Comparison of ENCODE assay signal across 1 cellular context in genomic region chr11:118435893-118436624, GRCh38.
TF ChIP-seq lines count a peak whose summit lies in the region.

KMT2A (plus strand) TSS chr11:118436492; CDS start chr11:118436513, 21 bp downstream.

TF ChIP-seq in HepG2, 621 proteins besides CTCF, POLR2A, EP300 and RAD21 (continued from another document and continues in another):
- TF ChIP-seq FOXP4 (CRISPR knock-in tag; IDR thresholded peaks at IDR 0.05) (peak; percentile 45), DNMT1 (CRISPR knock-in tag; IDR thresholded peaks at IDR 0.05) (no peak), ZNF780A (CRISPR knock-in tag; IDR thresholded peaks at IDR 0.05) (no peak; the same call in 1 of the 2 replicates), MAFK (conservative IDR thresholded peaks at IDR 0.05 in 1 of 2, IDR thresholded peaks at IDR 0.05 in 1 of 2; ENCODE audit: low read length in 2 of 2) (no peak), KLF9 (CRISPR knock-in tag; IDR thresholded peaks at IDR 0.05; ENCODE audit: low read depth) (no peak; the same call in 1 of the 2 replicates), MLLT10 (CRISPR knock-in tag; IDR thresholded peaks at IDR 0.05) (no peak), SMARCE1 (IDR thresholded peaks at IDR 0.05; ENCODE audit: borderline replicate concordance) (peak; percentile 90; the same call in 1 of the 2 replicates), ZBTB7A (CRISPR knock-in tag; IDR thresholded peaks at IDR 0.05) (no peak), RFXANK (CRISPR knock-in tag; IDR thresholded peaks at IDR 0.05) (no peak), ZNF724P (CRISPR knock-in tag; IDR thresholded peaks at IDR 0.05; ENCODE audit: borderline replicate concordance) (no peak), ZFP90 (CRISPR knock-in tag; IDR thresholded peaks at IDR 0.05; ENCODE audit: borderline replicate concordance) (no peak; the same call in 1 of the 2 replicates), LCORL (IDR thresholded peaks at IDR 0.05) (no peak), LCORL (CRISPR knock-in tag; IDR thresholded peaks at IDR 0.05) (no peak), SKIL (CRISPR knock-in tag; IDR thresholded peaks at IDR 0.05; ENCODE audit: borderline replicate concordance) (peak; percentile 44; the same call in 1 of the 2 replicates), MIXL1 (CRISPR knock-in tag; IDR thresholded peaks at IDR 0.05) (peak; percentile 36; the same call in 1 of the 2 replicates), AGO1 (IDR thresholded peaks at IDR 0.05; ENCODE audit: low read depth, low read length, poor library complexity, severe bottlenecking) (peak; percentile 62), MTERF4 (CRISPR knock-in tag; IDR thresholded peaks at IDR 0.05) (no peak), CHCHD3 (CRISPR knock-in tag; IDR thresholded peaks at IDR 0.05) (no peak; the same call in 1 of the 2 replicates), ZFP1 (CRISPR knock-in tag; IDR thresholded peaks at IDR 0.05) (no peak; the same call in 1 of the 2 replicates), SIN3B (IDR thresholded peaks at IDR 0.05; ENCODE audit: low read length) (no peak), ZNF687 (CRISPR knock-in tag; IDR thresholded peaks at IDR 0.05) (peak; percentile 56; the same call in 1 of the 2 replicates), ZSCAN31 (CRISPR knock-in tag; IDR thresholded peaks at IDR 0.05; ENCODE audit: low read depth) (no peak), NCOA5 (CRISPR knock-in tag; IDR thresholded peaks at IDR 0.05) (no peak), ZNF431 (CRISPR knock-in tag; IDR thresholded peaks at IDR 0.05; ENCODE audit: borderline replicate concordance, low read depth) (peak; percentile 66; the same call in 1 of the 2 replicates), GTF3A (CRISPR knock-in tag; conservative IDR thresholded peaks at IDR 0.05) (no peak), U2AF2 (IDR thresholded peaks at IDR 0.05; ENCODE audit: low read depth, low read length) (no peak), ZNF543 (CRISPR knock-in tag; IDR thresholded peaks at IDR 0.05) (peak; percentile 67; the same call in 1 of the 2 replicates), RFXAP (CRISPR knock-in tag; IDR thresholded peaks at IDR 0.05; ENCODE audit: borderline replicate concordance) (peak; percentile 48; the same call in 1 of the 2 replicates), NPAS2 (CRISPR knock-in tag; IDR thresholded peaks at IDR 0.05; ENCODE audit: borderline replicate concordance) (no peak), KDM4B (CRISPR knock-in tag; IDR thresholded peaks at IDR 0.05) (no peak; the same call in 1 of the 2 replicates), ZSCAN9 (CRISPR knock-in tag; IDR thresholded peaks at IDR 0.05; ENCODE audit: borderline replicate concordance) (no peak), CREB1 (IDR thresholded peaks at IDR 0.05) (peak; percentile 73), CREB1 (CRISPR knock-in tag; IDR thresholded peaks at IDR 0.05) (peak; percentile 53; the same call in 1 of the 2 replicates), ZMAT3 (CRISPR knock-in tag; conservative IDR thresholded peaks at IDR 0.05) (0 out of 2 replicates have a peak, but pooled peaks have one; percentile 30), ZNF713 (CRISPR knock-in tag; IDR thresholded peaks at IDR 0.05) (no peak), EZH2 (conservative IDR thresholded peaks at IDR 0.05; ENCODE audit: low read depth, low read length) (no peak), HOXA9 (CRISPR knock-in tag; IDR thresholded peaks at IDR 0.05; ENCODE audit: borderline replicate concordance) (no peak), ELF3 (CRISPR knock-in tag; IDR thresholded peaks at IDR 0.05) (peak; percentile 62), ZNF224 (CRISPR knock-in tag; IDR thresholded peaks at IDR 0.05) (no peak), TOE1 (CRISPR knock-in tag; IDR thresholded peaks at IDR 0.05) (no peak), GPN1 (CRISPR knock-in tag; IDR thresholded peaks at IDR 0.05; ENCODE audit: borderline replicate concordance) (no peak), MTF1 (CRISPR knock-in tag; IDR thresholded peaks at IDR 0.05) (no peak), ZNF432 (CRISPR knock-in tag; IDR thresholded peaks at IDR 0.05; ENCODE audit: borderline replicate concordance) (no peak), RARG (CRISPR knock-in tag; IDR thresholded peaks at IDR 0.05; ENCODE audit: low read depth) (no peak), ZFP91 (CRISPR knock-in tag; IDR thresholded peaks at IDR 0.05; ENCODE audit: borderline replicate concordance) (no peak), HOMEZ (CRISPR knock-in tag; IDR thresholded peaks at IDR 0.05; ENCODE audit: low read depth) (no peak), U2AF1 (optimal IDR thresholded peaks at IDR 0.05; ENCODE audit: low read depth, low read length) (no peak), HCFC1 (IDR thresholded peaks at IDR 0.05; ENCODE audit: low read depth, low read length) (peak; percentile 76), ZNF616 (CRISPR knock-in tag; IDR thresholded peaks at IDR 0.05; ENCODE audit: low read depth) (no peak), HMG20B (CRISPR knock-in tag; conservative IDR thresholded peaks at IDR 0.05) (peak; percentile 9; the same call in 1 of the 2 replicates)
- TF ChIP-seq, protein P1, sequence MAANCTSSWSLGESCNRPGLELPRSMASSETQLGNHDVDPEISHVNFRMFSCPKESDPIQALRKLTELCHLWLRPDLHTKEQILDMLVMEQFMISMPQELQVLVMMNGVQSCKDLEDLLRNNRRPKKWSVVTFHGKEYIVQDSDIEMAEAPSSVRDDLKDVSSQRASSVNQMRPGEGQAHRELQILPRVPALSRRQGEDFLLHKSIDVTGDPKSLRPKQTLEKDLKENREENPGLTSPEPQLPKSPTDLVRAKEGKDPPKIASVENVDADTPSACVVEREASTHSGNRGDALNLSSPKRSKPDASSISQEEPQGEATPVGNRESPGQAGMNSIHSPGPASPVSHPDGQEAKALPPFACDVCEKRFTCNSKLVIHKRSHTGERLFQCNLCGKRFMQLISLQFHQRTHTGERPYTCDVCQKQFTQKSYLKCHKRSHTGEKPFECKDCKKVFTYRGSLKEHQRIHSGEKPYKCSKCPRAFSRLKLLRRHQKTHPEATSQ (CRISPR knock-in tag; IDR thresholded peaks at IDR 0.05; ENCODE audit: borderline replicate concordance) = no peak
- TF ChIP-seq, protein P2, sequence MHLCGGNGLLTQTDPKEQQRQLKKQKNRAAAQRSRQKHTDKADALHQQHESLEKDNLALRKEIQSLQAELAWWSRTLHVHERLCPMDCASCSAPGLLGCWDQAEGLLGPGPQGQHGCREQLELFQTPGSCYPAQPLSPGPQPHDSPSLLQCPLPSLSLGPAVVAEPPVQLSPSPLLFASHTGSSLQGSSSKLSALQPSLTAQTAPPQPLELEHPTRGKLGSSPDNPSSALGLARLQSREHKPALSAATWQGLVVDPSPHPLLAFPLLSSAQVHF (CRISPR knock-in tag; IDR thresholded peaks at IDR 0.05) = no peak
- TF ChIP-seq, protein P3, sequence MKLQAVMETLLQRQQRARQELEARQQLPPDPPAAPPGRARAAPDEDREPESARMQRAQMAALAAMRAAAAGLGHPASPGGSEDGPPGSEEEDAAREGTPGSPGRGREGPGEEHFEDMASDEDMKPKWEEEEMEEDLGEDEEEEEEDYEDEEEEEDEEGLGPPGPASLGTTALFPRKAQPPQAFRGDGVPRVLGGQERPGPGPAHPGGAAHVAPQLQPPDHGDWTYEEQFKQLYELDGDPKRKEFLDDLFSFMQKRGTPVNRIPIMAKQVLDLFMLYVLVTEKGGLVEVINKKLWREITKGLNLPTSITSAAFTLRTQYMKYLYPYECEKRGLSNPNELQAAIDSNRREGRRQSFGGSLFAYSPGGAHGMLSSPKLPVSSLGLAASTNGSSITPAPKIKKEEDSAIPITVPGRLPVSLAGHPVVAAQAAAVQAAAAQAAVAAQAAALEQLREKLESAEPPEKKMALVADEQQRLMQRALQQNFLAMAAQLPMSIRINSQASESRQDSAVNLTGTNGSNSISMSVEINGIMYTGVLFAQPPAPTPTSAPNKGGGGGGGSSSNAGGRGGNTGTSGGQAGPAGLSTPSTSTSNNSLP (IDR thresholded peaks at IDR 0.05; ENCODE audit: low read depth, low read length) = 0 out of 2 replicates have a peak, but pooled peaks have one; percentile 19
